Comparison of ENCODE assay signal across 2 cellular contexts in the genomic region with DNA sequence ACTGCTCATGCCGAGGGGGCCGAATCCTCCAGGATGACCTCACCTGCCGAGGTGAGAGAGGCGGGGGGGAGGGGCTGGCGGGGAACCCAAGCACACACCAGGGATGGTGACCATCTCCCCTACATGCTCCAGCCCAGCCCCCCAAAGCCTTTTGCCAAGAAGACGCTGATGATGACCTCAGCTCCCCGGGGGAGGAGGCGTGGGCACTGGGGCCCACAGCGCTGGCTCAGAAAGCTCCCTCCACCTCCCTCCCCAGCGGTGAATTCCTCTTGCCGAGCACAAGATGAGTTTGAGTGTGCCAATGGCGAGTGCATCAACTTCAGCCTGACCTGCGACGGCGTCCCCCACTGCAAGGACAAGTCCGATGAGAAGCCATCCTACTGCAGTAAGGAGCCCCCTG.
TF ChIP-seq lines count a peak whose summit lies in the region.

No MANE protein-coding gene starts in this region.

TF ChIP-seq in IMR-90, 13 proteins besides CTCF, POLR2A, EP300 and RAD21:
- TF ChIP-seq, protein P1, sequence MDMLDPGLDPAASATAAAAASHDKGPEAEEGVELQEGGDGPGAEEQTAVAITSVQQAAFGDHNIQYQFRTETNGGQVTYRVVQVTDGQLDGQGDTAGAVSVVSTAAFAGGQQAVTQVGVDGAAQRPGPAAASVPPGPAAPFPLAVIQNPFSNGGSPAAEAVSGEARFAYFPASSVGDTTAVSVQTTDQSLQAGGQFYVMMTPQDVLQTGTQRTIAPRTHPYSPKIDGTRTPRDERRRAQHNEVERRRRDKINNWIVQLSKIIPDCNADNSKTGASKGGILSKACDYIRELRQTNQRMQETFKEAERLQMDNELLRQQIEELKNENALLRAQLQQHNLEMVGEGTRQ (IDR thresholded peaks at IDR 0.05; ENCODE audit: low read depth, low read length), result no peak
- TF ChIP-seq, protein P2, sequence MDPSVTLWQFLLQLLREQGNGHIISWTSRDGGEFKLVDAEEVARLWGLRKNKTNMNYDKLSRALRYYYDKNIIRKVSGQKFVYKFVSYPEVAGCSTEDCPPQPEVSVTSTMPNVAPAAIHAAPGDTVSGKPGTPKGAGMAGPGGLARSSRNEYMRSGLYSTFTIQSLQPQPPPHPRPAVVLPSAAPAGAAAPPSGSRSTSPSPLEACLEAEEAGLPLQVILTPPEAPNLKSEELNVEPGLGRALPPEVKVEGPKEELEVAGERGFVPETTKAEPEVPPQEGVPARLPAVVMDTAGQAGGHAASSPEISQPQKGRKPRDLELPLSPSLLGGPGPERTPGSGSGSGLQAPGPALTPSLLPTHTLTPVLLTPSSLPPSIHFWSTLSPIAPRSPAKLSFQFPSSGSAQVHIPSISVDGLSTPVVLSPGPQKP (IDR thresholded peaks at IDR 0.05; ENCODE audit: borderline replicate concordance, low read depth, low read length), result no peak
- TF ChIP-seq CHD1 (IDR thresholded peaks at IDR 0.05; ENCODE audit: low read depth, low read length), result no peak
- no peak for TF ChIP-seq NFE2L2 (IDR thresholded peaks at IDR 0.05; ENCODE audit: low read depth, low read length)
- no peak for TF ChIP-seq MXI1 (IDR thresholded peaks at IDR 0.05; ENCODE audit: borderline replicate concordance, low read depth, low read length)
- no peak for TF ChIP-seq SMC3 (IDR thresholded peaks at IDR 0.05; ENCODE audit: low read depth, low read length)
- no peak for TF ChIP-seq BHLHE40 (IDR thresholded peaks at IDR 0.05; ENCODE audit: low read depth, low read length)
- no peak for TF ChIP-seq RCOR1 (IDR thresholded peaks at IDR 0.05; ENCODE audit: insufficient replicate concordance, low read length)
- TF ChIP-seq FOS (IDR thresholded peaks at IDR 0.05; ENCODE audit: low read depth, low read length), result no peak
- TF ChIP-seq CEBPB (IDR thresholded peaks at IDR 0.05; ENCODE audit: low read depth, low read length), result no peak
- TF ChIP-seq MAFK (IDR thresholded peaks at IDR 0.05; ENCODE audit: low read depth, low read length), result no peak
- no peak for TF ChIP-seq RFX5 (IDR thresholded peaks at IDR 0.05; ENCODE audit: low read depth, low read length)
- no peak for TF ChIP-seq MAZ (IDR thresholded peaks at IDR 0.05; ENCODE audit: borderline replicate concordance, low read depth, low read length)

TF ChIP-seq in K562, 482 proteins besides CTCF, POLR2A, EP300 and RAD21:
- no peak for TF ChIP-seq CBFB (CRISPR knock-in tag; IDR thresholded peaks at IDR 0.05)
- TF ChIP-seq EGR1 (conservative IDR thresholded peaks at IDR 0.05), result peak; percentile 24; the same call in 1 of the 2 replicates
